29 cellular contexts compared by ENCODE assay signal in genomic region chrX:70449457-70449966, GRCh38. TPM values are rescaled to one million over a fixed set of nuclear protein-coding genes. Genes with fewer than 3 reads are reported as not detected.
"Had no signal": no experiment of that assay in that cellular context is flagged by ENCODE, and none has a peak within 500 bp of the region (broad histone marks: within the 10 kb centered on the region; RNA-seq: fewer than 3 reads in every experiment).

No MANE protein-coding gene starts in this region.

- H3K27me3 ChIP-seq: ovary, testis had no signal

- H3K9ac ChIP-seq: neural progenitor cell, parathyroid adenoma had no signal

- H3K27ac ChIP-seq: neural progenitor cell, neutrophil, ovary, parathyroid adenoma, psoas muscle, right lobe of liver, sigmoid colon, suprapubic skin, testis, tibial artery, transverse colon, upper lobe of right lung, uterus had no signal

- DNase-seq: naive thymus-derived CD4-positive, alpha-beta T cell; natural killer cell; nucleus accumbens; ovary; posterior cingulate gyrus; psoas muscle; right lobe of liver; sigmoid colon; small intestine; stimulated activated CD4-positive, alpha-beta T cell treated with anti-CD3 and anti-CD28 coated beads, Interleukin-15, amount 100 ng/mL, for 24 hours; stimulated activated CD4-positive, alpha-beta T cell treated with anti-CD3 and anti-CD28 coated beads, Interleukin-2, amount 100 ng/mL, for 24 hours; stimulated activated CD4-positive, alpha-beta T cell treated with anti-CD3 and anti-CD28 coated beads, Interleukin-4, amount 100 ng/mL, for 1 hour; stimulated activated CD4-positive, alpha-beta T cell treated with anti-CD3 and anti-CD28 coated beads, Interleukin-4, amount 100 ng/mL, for 4 hours; stimulated activated CD8-positive, alpha-beta memory T cell treated with anti-CD3 and anti-CD28 coated beads, Interleukin-4, amount 100 ng/mL, for 48 hours; stimulated activated naive CD4-positive, alpha-beta T cell; stimulated activated naive CD8-positive, alpha-beta T cell treated with anti-CD3 and anti-CD28 coated beads, Interleukin-15, amount 100 ng/mL, for 72 hours; stimulated activated naive CD8-positive, alpha-beta T cell treated with anti-CD3 and anti-CD28 coated beads, Interleukin-15, Interleukin-2, amounts not matched to agents 100 U/mL and 50 U/mL, for 24 hours; substantia nigra; testis; tibial artery; transverse colon; upper lobe of right lung; uterus had no signal

- H3K4me3 ChIP-seq: neural progenitor cell, ovary, psoas muscle, right lobe of liver, sigmoid colon, suprapubic skin, testis, tibial artery, transverse colon, upper lobe of right lung, uterus had no signal

- H3K36me3 ChIP-seq: neural progenitor cell, neutrophil, ovary, right lobe of liver, sigmoid colon, suprapubic skin, tibial artery, transverse colon, upper lobe of right lung, uterus had no signal

- H3K4me1 ChIP-seq: neural progenitor cell, psoas muscle, right lobe of liver, testis, upper lobe of right lung had no signal

- H2AFZ ChIP-seq: neural progenitor cell, parathyroid adenoma had no signal

- H3K4me2 ChIP-seq: neural progenitor cell had no signal

- H3K9me3 ChIP-seq: neutrophil, ovary, psoas muscle, right lobe of liver, sigmoid colon, suprapubic skin, testis, tibial artery, transverse colon, upper lobe of right lung, uterus had no signal

RNA-seq across cellular contexts. Expression of gene GDPD2, which starts 26.4 kb away (rescaled TPM):
- polyA plus RNA-seq: naive thymus-derived CD4-positive, alpha-beta T cell; neural cell; ovary; right cardiac atrium had no signal
